28 cellular contexts compared by ENCODE assay signal in genomic region chr14:24851406-24851805, GRCh38.
"Had no signal": no experiment of that assay in that cellular context is flagged by ENCODE, and none has a peak within 500 bp of the region (broad histone marks: within the 10 kb centered on the region; RNA-seq: fewer than 3 reads in every experiment).

No MANE protein-coding gene starts in this region.

- H3K36me3 ChIP-seq: ascending aorta had no signal

- H3K9me3 ChIP-seq: ascending aorta, body of pancreas had no signal

- ATAC-seq: activated CD8-positive, alpha-beta T cell treated with anti-CD3 and anti-CD28 coated beads for 36 hours; activated T-cell treated with anti-CD3 and anti-CD28 coated beads, Interleukin-2, amount 50 U/mL, for 72 hours; body of pancreas; K562; Panc1; Right ventricle myocardium inferior; T-cell had no signal

- H3K4me1 ChIP-seq: ascending aorta had no signal

- DNase-seq: activated B cell treated with CpG ODN at 0.5 μM for 24 hours; activated CD4-positive, alpha-beta T cell treated with anti-CD3 and anti-CD28 coated beads for 1 hour; activated CD4-positive, alpha-beta T cell treated with anti-CD3 and anti-CD28 coated beads, Interleukin-2, amount 10 ng/mL, durations not matched to agents 24 days and 14 days; activated CD8-positive, alpha-beta memory T cell treated with anti-CD3 and anti-CD28 coated beads, Interleukin-2, amount 50 U/mL, for 4 hours; activated CD8-positive, alpha-beta T cell treated with anti-CD3 and anti-CD28 coated beads for 36 hours; activated gamma-delta T cell treated with Interleukin-2 at 50 U/mL for 16 hours; activated naive CD4-positive, alpha-beta T cell treated with anti-CD3 and anti-CD28 coated beads, Interleukin-2, amount 50 U/mL, for 16 hours; activated T-cell treated with anti-CD3 and anti-CD28 coated beads, Interleukin-2, amount 50 U/mL, for 72 hours; body of pancreas; central memory CD4-positive, alpha-beta T cell; Karpas-422; NCI-H1105 treated with DMSO at 0.1 percent for 48 hours; NCI-H1930; NCI-H2171; NCI-H345; NCI-H510A treated with DMSO at 0.1 percent for 48 hours; NCI-H774; NK-92 treated with Interleukin-12 subunit alpha and Interleukin-12 subunit beta, amount 100 ng/mL, for 24 hours; RPMI8226; T-cell; T-helper 2 cell; T1000 had no signal

- H3K27me3 ChIP-seq: ascending aorta, body of pancreas had no signal

- H3K27ac ChIP-seq: ascending aorta, body of pancreas, SK-N-MC had no signal

- H3K36me3 Mint-ChIP-seq: T-cell had no signal

- H3K4me3 Mint-ChIP-seq: activated B cell treated with CpG ODN at 0.5 μM for 24 hours; activated CD4-positive, alpha-beta T cell treated with anti-CD3 and anti-CD28 coated beads, Interleukin-2, amount 10 ng/mL, durations not matched to agents 24 days and 14 days; activated CD8-positive, alpha-beta T cell treated with anti-CD3 and anti-CD28 coated beads for 36 hours; activated T-cell treated with anti-CD3 and anti-CD28 coated beads, Interleukin-2, amount 50 U/mL, for 72 hours; T-cell had no signal

- H3K27ac Mint-ChIP-seq: activated B cell treated with CpG ODN at 0.5 μM for 24 hours; activated CD4-positive, alpha-beta T cell treated with anti-CD3 and anti-CD28 coated beads, Interleukin-2, amount 10 ng/mL, durations not matched to agents 24 days and 14 days; activated CD8-positive, alpha-beta T cell treated with anti-CD3 and anti-CD28 coated beads for 36 hours; activated T-cell treated with anti-CD3 and anti-CD28 coated beads, Interleukin-2, amount 50 U/mL, for 72 hours; activated T-helper 2 cell treated with anti-CD3 and anti-CD28 coated beads, Interferon-gamma antibody, Interleukin-2, Interleukin-4, amounts not matched to agents 10 μg/mL and 5 μg/mL and 100 μg/mL, durations not matched to agents 14 hours and 24 hours and 36 hours; T-cell had no signal

- H3K4me1 Mint-ChIP-seq: activated B cell treated with CpG ODN at 0.5 μM for 24 hours; activated CD4-positive, alpha-beta T cell treated with anti-CD3 and anti-CD28 coated beads, Interleukin-2, amount 10 ng/mL, durations not matched to agents 24 days and 14 days; T-cell had no signal

- H3K4me3 ChIP-seq: ascending aorta, body of pancreas, K562, SK-N-MC had no signal

- H3K9me3 Mint-ChIP-seq: activated B cell treated with CpG ODN at 0.5 μM for 24 hours; activated CD4-positive, alpha-beta T cell treated with anti-CD3 and anti-CD28 coated beads, Interleukin-2, amount 10 ng/mL, durations not matched to agents 24 days and 14 days; activated CD8-positive, alpha-beta T cell treated with anti-CD3 and anti-CD28 coated beads for 36 hours; activated T-cell treated with anti-CD3 and anti-CD28 coated beads, Interleukin-2, amount 50 U/mL, for 72 hours; activated T-helper 2 cell treated with anti-CD3 and anti-CD28 coated beads, Interferon-gamma antibody, Interleukin-2, Interleukin-4, amounts not matched to agents 10 μg/mL and 5 μg/mL and 100 μg/mL, durations not matched to agents 14 hours and 24 hours and 36 hours; T-cell had no signal
